In genomic region chr1:26280333-26281042, GRCh38 we compare ENCODE assay signal across 8 cellular contexts. TPM values are rescaled to one million over a fixed set of nuclear protein-coding genes. Genes with fewer than 3 reads are reported as not detected.
A peak's percentile ranks its signal among the peaks of the same experiment; 100 is the strongest.
DNase-seq lines count a peak whose midpoint lies in the region; ATAC-seq and TF ChIP-seq lines count a peak whose summit lies in the region.

No MANE protein-coding gene starts in this region.

- ATAC-seq in mucosa of descending colon, result no peak
- no peak for ATAC-seq in HG02763 (IDR thresholded peaks at IDR 0.05; ENCODE audit: unreplicated experiment)
- no peak for ATAC-seq in HG03439 (IDR thresholded peaks at IDR 0.05; ENCODE audit: unreplicated experiment)

- H3K27me3 Mint-ChIP-seq in activated naive CD4-positive, alpha-beta T cell treated with anti-CD3 and anti-CD28 coated beads for 36 hours (ENCODE audit: low read depth), result no peaks in the 10 kb centered on the region
- no peaks in the 10 kb centered on the region for H3K27me3 Mint-ChIP-seq in dendritic cell treated with granulocyte-macrophage colony-stimulating factor and Interleukin-4, amounts not matched to agents 40 ng/mL and 50 ng/mL, for 4 days

- CTCF ChIA-PET in activated naive CD4-positive, alpha-beta T cell treated with anti-CD3 and anti-CD28 coated beads for 36 hours (lab: Charles Lee), result interaction anchor here (1.1 to 9.0 kb wide), 3 partner anchors 6 to 46 kb away, joined by 5 to 193 read pairs (median 68); partner anchors contain the start of genes CD52 and CEP85

- no peaks in the 10 kb centered on the region for H3K9me3 ChIP-seq in mucosa of descending colon

- peaks cover 88% of the 10 kb centered on the region for H3K4me1 Mint-ChIP-seq in activated naive CD4-positive, alpha-beta T cell treated with anti-CD3 and anti-CD28 coated beads for 36 hours (ENCODE audit: low read depth)
- peaks cover 92% of the 10 kb centered on the region for H3K4me1 Mint-ChIP-seq in dendritic cell treated with granulocyte-macrophage colony-stimulating factor and Interleukin-4, amounts not matched to agents 40 ng/mL and 50 ng/mL, for 4 days (ENCODE audit: low read depth)

- H3K4me1 ChIP-seq in mucosa of descending colon (ENCODE audit: low read depth), result peaks cover 67% of the 10 kb centered on the region

- peaks cover 35% of the 10 kb centered on the region for H3K36me3 Mint-ChIP-seq in activated naive CD4-positive, alpha-beta T cell treated with anti-CD3 and anti-CD28 coated beads for 36 hours (ENCODE audit: low read depth)
- peaks cover 88% of the 10 kb centered on the region for H3K36me3 Mint-ChIP-seq in dendritic cell treated with granulocyte-macrophage colony-stimulating factor and Interleukin-4, amounts not matched to agents 40 ng/mL and 50 ng/mL, for 4 days (ENCODE audit: low read depth)

- no peak for TF ChIP-seq CTCF in mucosa of descending colon (IDR thresholded peaks at IDR 0.05)

- DNase-seq in activated naive CD4-positive, alpha-beta T cell treated with anti-CD3 and anti-CD28 coated beads for 36 hours, result peak; percentile 30
- no peak for DNase-seq in activated naive CD4-positive, alpha-beta T cell treated with anti-CD3 and anti-CD28 coated beads, Interleukin-2, amount 50 U/mL, for 16 hours
- peak; percentile 64 for DNase-seq in RKO (ENCODE audit: low spot score)
- peak in 2 of 3 donors; percentile 60 to 75 for DNase-seq in mucosa of descending colon
- DNase-seq in activated effector memory CD4-positive, alpha-beta T cell treated with anti-CD3 and anti-CD28 coated beads, Interleukin-2, amount 50 U/mL, for 16 hours, result no peak

- no peaks in the 10 kb centered on the region for H3K9me3 Mint-ChIP-seq in activated naive CD4-positive, alpha-beta T cell treated with anti-CD3 and anti-CD28 coated beads for 36 hours
- no peaks in the 10 kb centered on the region for H3K9me3 Mint-ChIP-seq in dendritic cell treated with granulocyte-macrophage colony-stimulating factor and Interleukin-4, amounts not matched to agents 40 ng/mL and 50 ng/mL, for 4 days

- peak overlapping the region; percentile 81 for H3K4me3 Mint-ChIP-seq in activated naive CD4-positive, alpha-beta T cell treated with anti-CD3 and anti-CD28 coated beads for 36 hours
- H3K4me3 Mint-ChIP-seq in dendritic cell treated with granulocyte-macrophage colony-stimulating factor and Interleukin-4, amounts not matched to agents 40 ng/mL and 50 ng/mL, for 4 days, result peak overlapping the region; percentile 86

- H3K4me3 ChIP-seq in mucosa of descending colon, result peak overlapping the region; percentile 91

- intact Hi-C loops in activated naive CD4-positive, alpha-beta T cell treated with anti-CD3 and anti-CD28 coated beads for 36 hours (cut with micrococcal nuclease), result loop anchor here (5.0 kb wide), 1 partner anchor 153 kb away; no protein-coding TSS in a partner anchor
- intact Hi-C loops in dendritic cell treated with granulocyte-macrophage colony-stimulating factor and Interleukin-4, amounts not matched to agents 40 ng/mL and 50 ng/mL, for 4 days (cut with micrococcal nuclease), result no loop called here
- intact Hi-C loops in mucosa of descending colon (cut with DNase I, micrococcal nuclease), result no loop called here

- no peaks in the 10 kb centered on the region for H3K36me3 ChIP-seq in mucosa of descending colon (ENCODE audit: low read depth)

- peak overlapping the region; percentile 83 for H3K27ac Mint-ChIP-seq in activated naive CD4-positive, alpha-beta T cell treated with anti-CD3 and anti-CD28 coated beads for 36 hours
- H3K27ac Mint-ChIP-seq in dendritic cell treated with granulocyte-macrophage colony-stimulating factor and Interleukin-4, amounts not matched to agents 40 ng/mL and 50 ng/mL, for 4 days, result peak overlapping the region; percentile 94

RNA-seq across cellular contexts. Expression of gene SH3BGRL3, which starts 0.6 kb away (rescaled TPM):
- total RNA-seq in activated naive CD4-positive, alpha-beta T cell treated with anti-CD3 and anti-CD28 coated beads for 36 hours, result 100 to 1,000 TPM; 130 to 132 TPM
- total RNA-seq in mucosa of descending colon, result 100 to 1,000 TPM; 156 to 422 (median 385) TPM

RNA-seq across cellular contexts. Expression of gene UBXN11, which starts 25.9 kb away (rescaled TPM):
- 10 to 100 TPM; 26.4 to 26.9 TPM for total RNA-seq in activated naive CD4-positive, alpha-beta T cell treated with anti-CD3 and anti-CD28 coated beads for 36 hours
- total RNA-seq in mucosa of descending colon, result 10 to 100 TPM; 12.9 to 17.9 (median 16.4) TPM

RNA-seq across cellular contexts. Expression of gene CD52, which starts 37.3 kb away (rescaled TPM):
- total RNA-seq in activated naive CD4-positive, alpha-beta T cell treated with anti-CD3 and anti-CD28 coated beads for 36 hours, result 100 to 1,000 TPM; 129 to 141 TPM
- 10 to 100 TPM in 2 of 3 donors, 1 to 10 TPM in 1; 6.9 to 17.8 (median 13.1) TPM for total RNA-seq in mucosa of descending colon

RNA-seq across cellular contexts. Expression of gene CEP85, which starts 46.5 kb away (rescaled TPM):
- 10 to 100 TPM; 45.7 to 47.0 TPM for total RNA-seq in activated naive CD4-positive, alpha-beta T cell treated with anti-CD3 and anti-CD28 coated beads for 36 hours
- 10 to 100 TPM; 10.7 to 15.9 (median 15.6) TPM for total RNA-seq in mucosa of descending colon

Comparison
In these comparisons a context has a peak if more than half of its experiments do, and no peak if none do; other contexts are left out.
1. DNase-seq: peak in activated naive CD4-positive, alpha-beta T cell treated with anti-CD3 and anti-CD28 coated beads for 36 hours (single experiment), RKO (single experiment) and mucosa of descending colon (2 of 3); none in activated naive CD4-positive, alpha-beta T cell treated with anti-CD3 and anti-CD28 coated beads, Interleukin-2, amount 50 U/mL, for 16 hours (single experiment) and activated effector memory CD4-positive, alpha-beta T cell treated with anti-CD3 and anti-CD28 coated beads, Interleukin-2, amount 50 U/mL, for 16 hours (single experiment).
2. RNA of gene CD52, which starts 37.3 kb away (total RNA-seq): 129 to 141 TPM in activated naive CD4-positive, alpha-beta T cell treated with anti-CD3 and anti-CD28 coated beads for 36 hours; 6.9 to 17.8 TPM in mucosa of descending colon; every median in the first group is over 4 times any median in the second.